Comparison of ENCODE assay signal across 8 cellular contexts in genomic region chr2:73985318-73986084, GRCh38. TPM values are rescaled to one million over a fixed set of nuclear protein-coding genes. Genes with fewer than 3 reads are reported as not detected.
DNase-seq lines count a peak whose midpoint lies in the region; TF ChIP-seq lines count a peak whose summit lies in the region.

No MANE protein-coding gene starts in this region.

- peak overlapping the region; percentile 69 for H3K4me3 ChIP-seq in Jurkat, Clone E6-1 (ENCODE audit: low read length)
- peak overlapping the region; percentile 29 to 78 (median 64) for H3K4me3 ChIP-seq in dorsolateral prefrontal cortex
- H3K4me3 ChIP-seq in mononuclear cell (ENCODE audit: low read length): peak overlapping the region; percentile 54
- peak overlapping the region; percentile 52 to 66 (median 64) for H3K4me3 ChIP-seq in stomach

- H3K4me1 ChIP-seq in mononuclear cell (ENCODE audit: insufficient read depth, low read length) (peaks cover 82% of the 10 kb centered on the region), stomach (peaks cover 55 to 88% (median 80%) of the 10 kb centered on the region in 4 donors)

- H3K27ac ChIP-seq in dorsolateral prefrontal cortex: peak overlapping the region in 16 of 59 donors; percentile 5 to 79 (median 60)
- H3K27ac ChIP-seq in stomach: peak overlapping the region; percentile 84 to 95 (median 93)

- intact Hi-C loops in dorsolateral prefrontal cortex (cut with DNase I) (loop anchor here (2.0 to 5.0 kb wide), 5 partner anchors 17 to 153 kb away; partner anchors contain the start of gene DGUOK (in 1 of the 2)), stomach (cut with DNase I; ENCODE audit: low total_unique reads) (no loop called here)

- no peaks in the 10 kb centered on the region for H3K27me3 ChIP-seq in dorsolateral prefrontal cortex
- H3K27me3 ChIP-seq in mononuclear cell (ENCODE audit: insufficient read depth, low read length): no peaks in the 10 kb centered on the region
- no peaks in the 10 kb centered on the region for H3K27me3 ChIP-seq in stomach

- TF ChIP-seq CTCF in GM20000 (IDR thresholded peaks at IDR 0.05; ENCODE audit: extremely low read depth, missing control alignments): no peak
- peak in 1 of 56 donors; percentile 10 for TF ChIP-seq CTCF in dorsolateral prefrontal cortex (IDR thresholded peaks at IDR 0.05 in 54 of 56, conservative IDR thresholded peaks at IDR 0.05 in 2 of 56; ENCODE audit: low read depth in 1 of 56, partially characterized antibody in 56 of 56)
- no peak for TF ChIP-seq CTCF in stomach (IDR thresholded peaks at IDR 0.05)

- H3K36me3 ChIP-seq in stomach: peaks cover 0 to 12% (median 0%) of the 10 kb centered on the region in 4 donors

- TF ChIP-seq EP300 in stomach (IDR thresholded peaks at IDR 0.05): no peak

- WGBS in stomach, 5 donors: 0 to 4% (median 1%) methylated on average over 8 to 63 of the region's 64 CpGs

- DNase-seq in COLO668 (lab: John Stamatoyannopoulos, UW; ENCODE audit: unreplicated experiment): peak; percentile 67
- peak; percentile 81 for DNase-seq in GM20000 (ENCODE audit: low spot score)
- DNase-seq in Jurkat, Clone E6-1 (ENCODE audit: low read depth, low spot score): no peak
- DNase-seq in activated CD4-positive, CD25-positive, alpha-beta regulatory T cell treated with anti-CD3 and anti-CD28 coated beads, Interleukin-2, amount 50 U/mL, for 72 hours: peak; percentile 72
- DNase-seq in dorsolateral prefrontal cortex: peak in 1 of 10 donors; percentile 43
- peak; percentile 34 for DNase-seq in stomach
- no peak for DNase-seq in G401 (ENCODE audit: low spot score)

- H3K9me3 ChIP-seq in mononuclear cell (ENCODE audit: low read depth, low read length) (no peaks in the 10 kb centered on the region), stomach (no peaks in the 10 kb centered on the region)

- no peak for TF ChIP-seq POLR2A in stomach (IDR thresholded peaks at IDR 0.05)

- in situ Hi-C loops in G401 (cut with HindIII; ENCODE audit: low sequenced_read_pairs): no loop called here

RNA-seq across cellular contexts. Expression of gene TET3, which starts 0.8 kb away (rescaled TPM):
- polyA plus RNA-seq in Jurkat, Clone E6-1 (2012; ENCODE audit: insufficient read depth, insufficient read length): 7.7 TPM
- total RNA-seq in dorsolateral prefrontal cortex: 10 to 100 TPM; 16.6 to 47.0 (median 25.4) TPM
- 21.0 TPM for total RNA-seq in mononuclear cell
- 10 to 100 TPM; 14.7 to 31.5 (median 17.8) TPM for total RNA-seq in stomach
- 1 to 10 TPM; 1.7 to 2.2 (median 1.8) TPM for polyA plus RNA-seq in stomach
- 2.0 and 3.7 TPM in 2 replicates for total RNA-seq in G401 (2014; rRNA removed; shearing (Covaris generic))

RNA-seq across cellular contexts. Expression of gene DGUOK, which starts 58.8 kb away (rescaled TPM):
- polyA plus RNA-seq in Jurkat, Clone E6-1 (2012; ENCODE audit: insufficient read depth, insufficient read length): 166 TPM
- total RNA-seq in dorsolateral prefrontal cortex (10 to 100 TPM; 29.0 to 56.8 (median 44.9) TPM), mononuclear cell (33.6 TPM), stomach (10 to 100 TPM in 2 of 5 donors, 1 to 10 TPM in 2, not detected in 1; 1.7 to 33.8 (median 14.1) TPM)
- 10 to 100 TPM; 68.7 to 91.3 (median 84.9) TPM for polyA plus RNA-seq in stomach
- total RNA-seq in G401 (2014; rRNA removed; shearing (Covaris generic)): 57.2 and 68.9 TPM in 2 replicates

Comparison
In these comparisons a context has a peak if more than half of its experiments do, and no peak if none do; other contexts are left out.
1. DNase-seq: peak in COLO668 (single experiment), GM20000 (single experiment), activated CD4-positive, CD25-positive, alpha-beta regulatory T cell treated with anti-CD3 and anti-CD28 coated beads, Interleukin-2, amount 50 U/mL, for 72 hours (single experiment) and stomach (single experiment); none in Jurkat, Clone E6-1 (single experiment) and G401 (single experiment).
2. Peak in every context shown above with its lines, with median percentiles within 50 percentile points of each other: H3K4me3 ChIP-seq.